Comparison of ENCODE assay signal across 10 cellular contexts in the genomic region with DNA sequence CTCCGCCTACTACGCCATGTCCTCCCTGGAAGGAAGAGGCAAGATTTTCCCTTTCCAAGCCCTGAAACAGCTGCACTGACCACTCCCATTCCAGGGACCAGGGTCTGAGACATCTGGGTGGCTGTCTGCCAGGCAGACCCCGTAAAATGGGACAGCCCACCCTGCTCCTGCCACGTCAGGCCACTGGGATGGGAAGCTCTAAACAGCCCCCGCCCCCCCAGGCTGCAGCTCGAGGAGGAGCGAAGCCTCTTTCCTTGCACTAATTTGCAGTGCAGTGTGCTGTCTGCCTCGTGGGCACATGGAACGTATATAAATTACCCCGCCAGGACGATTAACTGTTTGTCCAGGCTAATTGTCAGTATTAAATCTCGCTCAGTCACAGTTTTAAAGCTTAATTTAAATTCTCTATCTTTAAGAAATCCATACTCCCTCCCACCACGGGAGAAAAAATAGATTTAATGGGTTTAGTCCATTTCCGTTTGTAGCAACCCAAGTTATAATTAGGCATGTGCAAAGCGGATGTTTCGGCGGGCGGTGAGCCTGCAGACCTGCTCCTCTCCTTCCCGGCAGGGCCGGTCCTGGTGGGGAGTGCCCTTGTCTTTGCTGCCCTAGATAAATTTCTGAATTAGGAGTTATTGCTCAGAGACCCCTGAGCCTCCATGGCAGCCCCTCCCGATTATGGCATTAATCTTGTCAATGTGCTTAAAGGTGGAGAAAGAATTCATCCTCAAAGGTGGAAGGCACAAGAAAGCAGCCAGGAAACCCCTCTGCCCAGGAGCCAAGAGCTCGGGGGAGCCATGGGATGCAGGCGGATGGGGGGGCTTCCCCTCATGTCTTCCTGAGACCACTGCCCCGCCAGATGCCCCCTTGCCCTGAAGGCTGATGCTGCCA.
DNase-seq lines count a peak whose midpoint lies in the region; ATAC-seq and TF ChIP-seq lines count a peak whose summit lies in the region.
"Had no signal": no experiment of that assay in that cellular context is flagged by ENCODE, and none has a peak within 500 bp of the region (broad histone marks: within the 10 kb centered on the region; RNA-seq: fewer than 3 reads in every experiment).

No MANE protein-coding gene starts in this region.

- peak in 1 of 2 donors; percentile 23 for ATAC-seq in CD4-positive, CD25-positive, alpha-beta regulatory T cell (ENCODE audit: low read depth in 2 of 2)
- no peak for ATAC-seq in activated T-helper 17 cell treated with anti-CD3 and anti-CD28 coated beads, Interleukin-2, amount 50 U/mL, for 72 hours (replicated peaks)
- ATAC-seq in natural killer cell (peak in 2 of 3 donors; percentile 29 to 68), HG03159 (IDR thresholded peaks at IDR 0.05; ENCODE audit: unreplicated experiment) (no peak)

- H3K27ac Mint-ChIP-seq in CD4-positive, CD25-positive, alpha-beta regulatory T cell = peak overlapping the region in 2 of 3 donors; percentile 58 to 63
- H3K27ac Mint-ChIP-seq in activated T-helper 17 cell treated with anti-CD3 and anti-CD28 coated beads, Interleukin-2, amount 50 U/mL, for 72 hours = peak overlapping the region; percentile 10
- no peak overlapping the region for H3K27ac Mint-ChIP-seq in natural killer cell

- peak in 1 of 3 donors; percentile 40 for DNase-seq in CD4-positive, CD25-positive, alpha-beta regulatory T cell
- DNase-seq in Kasumi-1 (lab: John Stamatoyannopoulos, UW) (peak; percentile 82 to 83), natural killer cell (no peak), NCI-H128 (lab: John Stamatoyannopoulos, UW; ENCODE audit: unreplicated experiment) (no peak), NCI-H187 treated with DMSO at 0.1 percent for 48 hours (lab: John Stamatoyannopoulos, UW) (no peak), RKO (ENCODE audit: low spot score) (no peak)
- DNase-seq: activated gamma-delta T cell, nucleus accumbens had no signal

- no peaks in the 10 kb centered on the region for H3K9me3 ChIP-seq in CD4-positive, CD25-positive, alpha-beta regulatory T cell (ENCODE audit: control insufficient read depth in 2 of 2, low read length in 2 of 2)

- intact Hi-C loops in natural killer cell (cut with micrococcal nuclease) = no loop called here

- peak overlapping the region; percentile 71 for H3K4me3 ChIP-seq in CD4-positive, CD25-positive, alpha-beta regulatory T cell (ENCODE audit: low read depth, low read length)

- H3K4me1 ChIP-seq in CD4-positive, CD25-positive, alpha-beta regulatory T cell (ENCODE audit: control insufficient read depth, insufficient read depth, low read length, poor library complexity, severe bottlenecking) = peaks cover 23% of the 10 kb centered on the region

- H3K36me3 ChIP-seq in CD4-positive, CD25-positive, alpha-beta regulatory T cell (ENCODE audit: control insufficient read depth, insufficient read depth, low read length) = no peaks in the 10 kb centered on the region

- no peaks in the 10 kb centered on the region for H3K27me3 ChIP-seq in CD4-positive, CD25-positive, alpha-beta regulatory T cell (ENCODE audit: control insufficient read depth, insufficient read depth, low read length)

- H3K36me3 Mint-ChIP-seq in CD4-positive, CD25-positive, alpha-beta regulatory T cell = peaks cover 3% of the 10 kb centered on the region
- no peaks in the 10 kb centered on the region for H3K36me3 Mint-ChIP-seq in activated T-helper 17 cell treated with anti-CD3 and anti-CD28 coated beads, Interleukin-2, amount 50 U/mL, for 72 hours (ENCODE audit: low read depth)
- no peaks in the 10 kb centered on the region for H3K36me3 Mint-ChIP-seq in natural killer cell

- no peak for TF ChIP-seq CTCF in natural killer cell (IDR thresholded peaks at IDR 0.05)

- peaks cover 0 to 2% (median 0%) of the 10 kb centered on the region in 7 donors for H3K9me3 Mint-ChIP-seq in CD4-positive, CD25-positive, alpha-beta regulatory T cell
- H3K9me3 Mint-ChIP-seq in activated T-helper 17 cell treated with anti-CD3 and anti-CD28 coated beads, Interleukin-2, amount 50 U/mL, for 72 hours = no peaks in the 10 kb centered on the region
- H3K9me3 Mint-ChIP-seq in natural killer cell = no peaks in the 10 kb centered on the region

- H3K27ac ChIP-seq in CD4-positive, CD25-positive, alpha-beta regulatory T cell (ENCODE audit: insufficient read depth, low read length, poor library complexity, severe bottlenecking) = no peak overlapping the region

- H3K4me1 Mint-ChIP-seq in CD4-positive, CD25-positive, alpha-beta regulatory T cell = peaks cover 6 to 33% (median 20%) of the 10 kb centered on the region in 4 donors
- peaks cover 17% of the 10 kb centered on the region for H3K4me1 Mint-ChIP-seq in activated T-helper 17 cell treated with anti-CD3 and anti-CD28 coated beads, Interleukin-2, amount 50 U/mL, for 72 hours
- H3K4me1 Mint-ChIP-seq in natural killer cell = peaks cover 14 to 18% of the 10 kb centered on the region in 2 donors

- peaks cover under 1% of the 10 kb centered on the region for H3K27me3 Mint-ChIP-seq in CD4-positive, CD25-positive, alpha-beta regulatory T cell
- no peaks in the 10 kb centered on the region for H3K27me3 Mint-ChIP-seq in activated T-helper 17 cell treated with anti-CD3 and anti-CD28 coated beads, Interleukin-2, amount 50 U/mL, for 72 hours
- peaks cover 28 to 32% of the 10 kb centered on the region in 2 donors for H3K27me3 Mint-ChIP-seq in natural killer cell (ENCODE audit: low read depth in 2 of 2)

- peak overlapping the region in 3 of 4 donors; percentile 28 to 61 (median 30) for H3K4me3 Mint-ChIP-seq in CD4-positive, CD25-positive, alpha-beta regulatory T cell
- peak overlapping the region; percentile 56 for H3K4me3 Mint-ChIP-seq in activated T-helper 17 cell treated with anti-CD3 and anti-CD28 coated beads, Interleukin-2, amount 50 U/mL, for 72 hours
- peak overlapping the region; percentile 59 for H3K4me3 Mint-ChIP-seq in natural killer cell

Comparison
In these comparisons a context has a peak if more than half of its experiments do, and no peak if none do; other contexts are left out.
1. ATAC-seq: peak in natural killer cell (2 of 3); none in activated T-helper 17 cell treated with anti-CD3 and anti-CD28 coated beads, Interleukin-2, amount 50 U/mL, for 72 hours (single experiment) and HG03159 (single experiment).
2. DNase-seq: peak in Kasumi-1 (2 of 2); none in natural killer cell (single experiment), NCI-H128 (single experiment), NCI-H187 treated with DMSO at 0.1 percent for 48 hours (single experiment) and RKO (single experiment).
3. H3K27ac Mint-ChIP-seq: peak in CD4-positive, CD25-positive, alpha-beta regulatory T cell (2 of 3) and activated T-helper 17 cell treated with anti-CD3 and anti-CD28 coated beads, Interleukin-2, amount 50 U/mL, for 72 hours (single experiment); none in natural killer cell (0 of 2).
4. Peak in every context shown above with its lines, with median percentiles within 50 percentile points of each other: H3K4me3 Mint-ChIP-seq.